Comparison of ENCODE assay signal across 9 cellular contexts in genomic region chr20:46089076-46089337, GRCh38. TPM values are rescaled to one million over a fixed set of nuclear protein-coding genes. Genes with fewer than 3 reads are reported as not detected.
DNase-seq lines count a peak whose midpoint lies in the region; ATAC-seq and TF ChIP-seq lines count a peak whose summit lies in the region.
"Had no signal": no experiment of that assay in that cellular context is flagged by ENCODE, and none has a peak within 500 bp of the region (broad histone marks: within the 10 kb centered on the region; RNA-seq: fewer than 3 reads in every experiment).

No MANE protein-coding gene starts in this region.

- peak overlapping the region; percentile 94 for H3K4me3 Mint-ChIP-seq in endothelial cell (ENCODE audit: unreplicated experiment)

- H3K4me3 ChIP-seq in NT2/D1 (ENCODE audit: insufficient read length, low read depth) (peak overlapping the region; percentile 95), neuronal stem cell (ENCODE audit: low read length in 2 of 2) (peak overlapping the region; percentile 88 to 94)

- peaks cover 3% of the 10 kb centered on the region for H3K36me3 Mint-ChIP-seq in endothelial cell (ENCODE audit: low read depth, unreplicated experiment)

- peak overlapping the region; percentile 92 for H3K27ac ChIP-seq in neuronal stem cell (replicated peaks; ENCODE audit: low read length)

- H3K9me3 ChIP-seq in NT2/D1 (ENCODE audit: insufficient read depth, low read length) (peaks cover 4% of the 10 kb centered on the region; the same call in 1 of the 2 replicates), neuronal stem cell (replicated peaks in 1 of 2; ENCODE audit: control insufficient read depth in 2 of 2, insufficient read depth in 1 of 2, low read depth in 1 of 2, low read length in 2 of 2) (no peaks in the 10 kb centered on the region)

- peak overlapping the region; percentile 97 for H2BK5ac ChIP-seq in neuronal stem cell (ENCODE audit: low read length)

- H3K4me1 ChIP-seq in NT2/D1 (ENCODE audit: insufficient read depth, insufficient read length): no peaks in the 10 kb centered on the region
- peaks cover 4 to 17% of the 10 kb centered on the region in 2 donors for H3K4me1 ChIP-seq in neuronal stem cell (ENCODE audit: control insufficient read depth in 2 of 2, insufficient read depth in 1 of 2, low read depth in 1 of 2, low read length in 2 of 2)

- peak overlapping the region; percentile 31 for H2BK15ac ChIP-seq in neuronal stem cell (ENCODE audit: low read length)

- no peak overlapping the region for H3K4ac ChIP-seq in neuronal stem cell (ENCODE audit: low read length)

- H2BK120ac ChIP-seq in neuronal stem cell (ENCODE audit: low read depth, low read length): peak overlapping the region; percentile 87

- no peak overlapping the region for H4K91ac ChIP-seq in neuronal stem cell (ENCODE audit: low read depth, low read length, poor library complexity)

- DNase-seq in NCI-H2029 (lab: John Stamatoyannopoulos, UW) (peak; percentile 23), NCI-H2029 treated with DMSO at 0.1 percent for 48 hours (lab: John Stamatoyannopoulos, UW) (no peak), NT2/D1 (ENCODE audit: low read depth, low spot score) (no peak), endothelial cell (ENCODE audit: low spot score) (no peak), neuronal stem cell (ENCODE audit: low spot score) (no peak), cortex of kidney (lab: John Stamatoyannopoulos, UW) (no peak), NCI-H2107 treated with DMSO at 0.1 percent for 48 hours (lab: John Stamatoyannopoulos, UW; ENCODE audit: unreplicated experiment) (no peak)

- no peaks in the 10 kb centered on the region for H3K9me3 Mint-ChIP-seq in endothelial cell (ENCODE audit: unreplicated experiment)

- peak overlapping the region; percentile 82 for H2AK5ac ChIP-seq in neuronal stem cell (ENCODE audit: low read depth, low read length)

- H3K23ac ChIP-seq in neuronal stem cell (ENCODE audit: low read depth, low read length, poor library complexity): peak overlapping the region; percentile 95

- peak overlapping the region; percentile 39 for H3K14ac ChIP-seq in neuronal stem cell (ENCODE audit: low read length)

- no peak overlapping the region for H4K8ac ChIP-seq in neuronal stem cell (ENCODE audit: low read depth, low read length)

- H3K9ac ChIP-seq in NT2/D1 (ENCODE audit: insufficient read length, low read depth): peak overlapping the region; percentile 98
- H3K9ac ChIP-seq in neuronal stem cell (ENCODE audit: low read depth, low read length, poor library complexity): peak overlapping the region; percentile 96

- H3K27me3 ChIP-seq in NT2/D1 (ENCODE audit: insufficient read depth, insufficient read length) (no peaks in the 10 kb centered on the region), neuronal stem cell (ENCODE audit: control insufficient read depth in 3 of 3, insufficient read depth in 3 of 3, low read depth in 1 of 3, low read length in 3 of 3) (no peaks in the 10 kb centered on the region)

- no peak overlapping the region for H2BK12ac ChIP-seq in neuronal stem cell (ENCODE audit: low read length)

- peak overlapping the region; percentile 85 for H3K27ac Mint-ChIP-seq in endothelial cell (ENCODE audit: unreplicated experiment)

- H3K18ac ChIP-seq in neuronal stem cell (ENCODE audit: low read length): peak overlapping the region; percentile 100

- no peak for ATAC-seq in HG02870 (IDR thresholded peaks at IDR 0.05; ENCODE audit: unreplicated experiment)

- peak overlapping the region; percentile 96 for H2AFZ ChIP-seq in neuronal stem cell (ENCODE audit: low read length)

- H3K4me2 ChIP-seq in neuronal stem cell (ENCODE audit: insufficient read depth, low read length, poor library complexity, severe bottlenecking): peak overlapping the region; percentile 71

- H3K4me1 Mint-ChIP-seq in endothelial cell (ENCODE audit: unreplicated experiment): peaks cover 20% of the 10 kb centered on the region

- peaks cover 1% of the 10 kb centered on the region for H3K27me3 Mint-ChIP-seq in endothelial cell (ENCODE audit: unreplicated experiment)

- TF ChIP-seq CTCF in endothelial cell (IDR thresholded peaks at IDR 0.05; ENCODE audit: unreplicated experiment): no peak

- H3K79me1 ChIP-seq in neuronal stem cell (ENCODE audit: low read depth, low read length): peaks cover 4% of the 10 kb centered on the region

- H3K36me3 ChIP-seq in NT2/D1 (ENCODE audit: insufficient read depth, insufficient read length, low read length) (no peaks in the 10 kb centered on the region), neuronal stem cell (replicated peaks in 1 of 2; ENCODE audit: control insufficient read depth in 2 of 2, insufficient read depth in 2 of 2, low read length in 2 of 2) (peaks cover 0 to 7% of the 10 kb centered on the region in 2 donors)

- no CpG with 5 or more reads among the region's 31 CpGs for WGBS in neuronal stem cell (ENCODE audit: extremely low coverage in 2 of 2, insufficient read length in 2 of 2, insufficient replicate concordance in 1 of 2), 2 donors

RNA-seq across cellular contexts. Expression of gene NCOA5, which starts 0.8 kb away (rescaled TPM):
- 34.9 TPM for total RNA-seq in endothelial cell (ENCODE audit: unreplicated experiment)
- 15.5 TPM for polyA plus RNA-seq in neuronal stem cell (2013, experiment 1 of 2)
- 15.9 TPM for polyA plus RNA-seq in neuronal stem cell (2013, experiment 2 of 2)

RNA-seq across cellular contexts. Expression of gene CD40, which starts 29.1 kb away (rescaled TPM):
- total RNA-seq in endothelial cell (ENCODE audit: unreplicated experiment): 69.4 TPM
- 5.5 TPM for polyA plus RNA-seq in neuronal stem cell (2013, experiment 1 of 2)
- polyA plus RNA-seq in neuronal stem cell (2013, experiment 2 of 2): 6.2 TPM

RNA-seq across cellular contexts. Expression of gene SLC12A5, which starts 60.0 kb away (rescaled TPM):
- 8.8 TPM for total RNA-seq in endothelial cell (ENCODE audit: unreplicated experiment)
- polyA plus RNA-seq in neuronal stem cell (2013, experiment 1 of 2): 8.5 TPM
- 6.5 TPM for polyA plus RNA-seq in neuronal stem cell (2013, experiment 2 of 2)
- total RNA-seq: Daoy had no signal
